Comparison of ENCODE assay signal across 24 cellular contexts in the genomic region with DNA sequence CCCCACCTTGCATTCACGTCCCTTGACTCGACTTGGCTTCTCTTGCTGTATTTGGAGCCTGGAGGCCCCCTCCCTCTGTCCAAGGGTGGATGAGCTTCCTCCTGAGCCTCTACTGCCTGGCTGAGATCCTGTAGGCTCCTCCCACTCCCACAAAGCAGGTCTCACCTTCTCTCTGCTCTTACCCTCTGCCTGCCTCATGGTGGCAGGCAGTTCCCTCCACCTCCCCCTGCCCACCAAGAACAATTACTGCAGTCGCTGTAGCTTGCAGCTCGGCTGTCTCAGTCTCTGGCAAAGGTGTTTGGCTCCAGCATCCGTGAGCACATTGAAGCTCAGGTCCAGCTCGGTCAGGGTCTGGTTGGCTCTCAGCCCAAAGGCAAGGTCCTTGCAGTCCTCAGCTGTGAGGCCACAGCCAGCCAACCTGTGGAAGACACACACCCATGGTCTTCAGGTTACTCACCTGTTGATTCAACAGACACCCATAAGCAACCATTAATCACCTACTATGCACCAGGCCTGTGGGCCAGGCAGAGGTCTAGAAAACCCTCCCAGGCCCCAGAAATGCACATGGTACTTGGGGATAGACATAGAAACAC. TPM values are rescaled to one million over a fixed set of nuclear protein-coding genes. Genes with fewer than 3 reads are reported as not detected.
DNase-seq lines count a peak whose midpoint lies in the region; TF ChIP-seq lines count a peak whose summit lies in the region.
"Had no signal": no experiment of that assay in that cellular context is flagged by ENCODE, and none has a peak within 500 bp of the region (broad histone marks: within the 10 kb centered on the region; RNA-seq: fewer than 3 reads in every experiment).

No MANE protein-coding gene starts in this region.

- H3K27ac ChIP-seq in endodermal cell (ENCODE audit: low read depth, low read length) (no peak overlapping the region), neuronal stem cell (replicated peaks; ENCODE audit: low read length) (no peak overlapping the region), dorsolateral prefrontal cortex (no peak overlapping the region)
- H3K27ac ChIP-seq: hepatocyte, spleen, thyroid gland had no signal

- no peak overlapping the region for H4K8ac ChIP-seq in neuronal stem cell (ENCODE audit: low read depth, low read length)

- no peak overlapping the region for H3K4me3 ChIP-seq in H7 (ENCODE audit: insufficient read depth, low read depth, low read length)
- no peak overlapping the region for H3K4me3 ChIP-seq in endodermal cell (ENCODE audit: low read length)
- no peak overlapping the region for H3K4me3 ChIP-seq in neuronal stem cell (ENCODE audit: low read length in 2 of 2)
- H3K4me3 ChIP-seq in dorsolateral prefrontal cortex: no peak overlapping the region
- H3K4me3 ChIP-seq: hepatocyte, spleen, thyroid gland had no signal

- H2BK15ac ChIP-seq in neuronal stem cell (ENCODE audit: low read length): no peak overlapping the region

- WGBS in endodermal cell (ENCODE audit: insufficient coverage in 1 of 2, insufficient read length in 1 of 2), 2 experiments: 47 to 58% methylated on average over 4 to 6 of the region's 6 CpGs
- no CpG with 5 or more reads among the region's 6 CpGs for WGBS in neuronal stem cell (ENCODE audit: extremely low coverage in 2 of 2, insufficient read length in 2 of 2, insufficient replicate concordance in 1 of 2), 2 donors

- H3K4me2 ChIP-seq in neuronal stem cell (ENCODE audit: insufficient read depth, low read length, poor library complexity, severe bottlenecking): no peak overlapping the region
- H3K4me2 ChIP-seq: hepatocyte had no signal

- H3K27me3 Mint-ChIP-seq in activated CD4-positive, alpha-beta T cell treated with anti-CD3 and anti-CD28 coated beads, Interleukin-2, amount 10 ng/mL, durations not matched to agents 7 days and 5 days: no peaks in the 10 kb centered on the region
- peaks cover 28% of the 10 kb centered on the region for H3K27me3 Mint-ChIP-seq in endodermal cell (ENCODE audit: insufficient read depth)
- H3K27me3 Mint-ChIP-seq: activated naive CD8-positive, alpha-beta T cell; naive B cell; T-helper 17 cell had no signal

- no peak overlapping the region for H3K14ac ChIP-seq in neuronal stem cell (ENCODE audit: low read length)

- peak overlapping the region; percentile 8 for H2AK5ac ChIP-seq in neuronal stem cell (ENCODE audit: low read depth, low read length)

- H3K23ac ChIP-seq in neuronal stem cell (ENCODE audit: low read depth, low read length, poor library complexity): no peak overlapping the region

- H3K36me3 Mint-ChIP-seq in activated CD4-positive, alpha-beta T cell treated with anti-CD3 and anti-CD28 coated beads, Interleukin-2, amount 10 ng/mL, durations not matched to agents 7 days and 5 days (ENCODE audit: low read depth): peaks cover 49% of the 10 kb centered on the region
- H3K36me3 Mint-ChIP-seq in endodermal cell (ENCODE audit: low read depth): no peaks in the 10 kb centered on the region

- H2BK12ac ChIP-seq in neuronal stem cell (ENCODE audit: low read length): no peak overlapping the region

- peak overlapping the region; percentile 33 for H3K27ac Mint-ChIP-seq in activated CD4-positive, alpha-beta T cell treated with anti-CD3 and anti-CD28 coated beads, Interleukin-2, amount 10 ng/mL, durations not matched to agents 7 days and 5 days
- no peak overlapping the region for H3K27ac Mint-ChIP-seq in endodermal cell

- DNase-seq in activated CD4-positive, alpha-beta T cell treated with anti-CD3 and anti-CD28 coated beads, Interleukin-2, amount 10 ng/mL, durations not matched to agents 7 days and 5 days: no peak
- DNase-seq in activated CD4-positive, alpha-beta T cell treated with anti-CD3 and anti-CD28 coated beads for 4 hours: no peak
- DNase-seq in H7 (peak; percentile 74), endodermal cell (peak; percentile 87), neuronal stem cell (ENCODE audit: low spot score) (no peak), HuH-7 (ENCODE audit: low spot score) (no peak), NCI-H1092 treated with DMSO at 0.1 percent for 48 hours (lab: John Stamatoyannopoulos, UW) (no peak), dorsolateral prefrontal cortex (no peak)
- DNase-seq: activated CD4-positive, alpha-beta T cell treated with anti-CD3 and anti-CD28 coated beads, Interleukin-2, amount 50 U/mL, for 1 hour; Calu3; effector CD4-positive, alpha-beta T cell; erythroblast; foreskin melanocyte; naive B cell; NCI-H1092; NCI-H2081; retina; spleen; stimulated activated CD4-positive, alpha-beta T cell treated with anti-CD3 and anti-CD28 coated beads, Interleukin-4, amount 100 ng/mL, for 1 hour; stimulated activated naive CD4-positive, alpha-beta T cell treated with Interleukin-2 at 50 U/mL for 16 hours; T-helper 17 cell; thyroid gland had no signal

- H4K91ac ChIP-seq in neuronal stem cell (ENCODE audit: low read depth, low read length, poor library complexity): no peak overlapping the region

- H3K4me1 ChIP-seq in endodermal cell (ENCODE audit: control insufficient read depth, insufficient read depth, low read length) (no peaks in the 10 kb centered on the region), neuronal stem cell (ENCODE audit: control insufficient read depth in 2 of 2, insufficient read depth in 1 of 2, low read depth in 1 of 2, low read length in 2 of 2) (peaks cover 0 to 5% of the 10 kb centered on the region in 2 donors)
- H3K4me1 ChIP-seq: spleen, thyroid gland had no signal

- intact Hi-C loops in dorsolateral prefrontal cortex (cut with DNase I): no loop called here

- H3K4me1 Mint-ChIP-seq in activated CD4-positive, alpha-beta T cell treated with anti-CD3 and anti-CD28 coated beads, Interleukin-2, amount 10 ng/mL, durations not matched to agents 7 days and 5 days: no peaks in the 10 kb centered on the region
- H3K4me1 Mint-ChIP-seq in endodermal cell: peaks cover 4% of the 10 kb centered on the region

- no peak overlapping the region for H3K4me3 Mint-ChIP-seq in activated CD4-positive, alpha-beta T cell treated with anti-CD3 and anti-CD28 coated beads, Interleukin-2, amount 10 ng/mL, durations not matched to agents 7 days and 5 days
- H3K4me3 Mint-ChIP-seq in endodermal cell: no peak overlapping the region
- H3K4me3 Mint-ChIP-seq: activated naive CD8-positive, alpha-beta T cell; naive B cell had no signal

- no peaks in the 10 kb centered on the region for H3K9me3 ChIP-seq in endodermal cell (ENCODE audit: control insufficient read depth, low read length)
- no peaks in the 10 kb centered on the region for H3K9me3 ChIP-seq in neuronal stem cell (replicated peaks in 1 of 2; ENCODE audit: control insufficient read depth in 2 of 2, insufficient read depth in 1 of 2, low read depth in 1 of 2, low read length in 2 of 2)
- H3K9me3 ChIP-seq: spleen, thyroid gland had no signal

- H3K9me3 Mint-ChIP-seq in activated CD4-positive, alpha-beta T cell treated with anti-CD3 and anti-CD28 coated beads, Interleukin-2, amount 10 ng/mL, durations not matched to agents 7 days and 5 days: no peaks in the 10 kb centered on the region
- no peaks in the 10 kb centered on the region for H3K9me3 Mint-ChIP-seq in endodermal cell
- H3K9me3 Mint-ChIP-seq: naive B cell had no signal

- peak overlapping the region; percentile 73 for H3K18ac ChIP-seq in neuronal stem cell (ENCODE audit: low read length)

- H3K27me3 ChIP-seq in H7 (ENCODE audit: control insufficient read depth, insufficient read depth, low read length): no peaks in the 10 kb centered on the region
- H3K27me3 ChIP-seq in endodermal cell (ENCODE audit: control insufficient read depth, insufficient read depth, low read length, poor library complexity, severe bottlenecking): peaks cover 5% of the 10 kb centered on the region
- H3K27me3 ChIP-seq in neuronal stem cell (ENCODE audit: control insufficient read depth in 3 of 3, insufficient read depth in 3 of 3, low read depth in 1 of 3, low read length in 3 of 3): peaks cover 0 to 4% (median 0%) of the 10 kb centered on the region in 3 experiments
- no peaks in the 10 kb centered on the region for H3K27me3 ChIP-seq in dorsolateral prefrontal cortex
- H3K27me3 ChIP-seq: hepatocyte, spleen, thyroid gland had no signal

- H3K4ac ChIP-seq in neuronal stem cell (ENCODE audit: low read length): no peak overlapping the region

- POLR2A ChIA-PET in activated CD4-positive, alpha-beta T cell treated with anti-CD3 and anti-CD28 coated beads, Interleukin-2, amount 10 ng/mL, durations not matched to agents 7 days and 5 days (lab: Charles Lee): no interaction called here

- peak; percentile 65 for TF ChIP-seq CTCF in endodermal cell (conservative IDR thresholded peaks at IDR 0.05)
- no peak for TF ChIP-seq CTCF in dorsolateral prefrontal cortex (IDR thresholded peaks at IDR 0.05 in 54 of 56, conservative IDR thresholded peaks at IDR 0.05 in 2 of 56; ENCODE audit: low read depth in 1 of 56, partially characterized antibody in 56 of 56)

- no peak overlapping the region for H3K9ac ChIP-seq in endodermal cell (ENCODE audit: extremely low read depth, low read length, poor library complexity, severe bottlenecking)
- peak overlapping the region; percentile 22 for H3K9ac ChIP-seq in neuronal stem cell (ENCODE audit: low read depth, low read length, poor library complexity)

- no peak overlapping the region for H2AFZ ChIP-seq in neuronal stem cell (ENCODE audit: low read length)
- H2AFZ ChIP-seq: hepatocyte had no signal

- no peak overlapping the region for H2BK120ac ChIP-seq in neuronal stem cell (ENCODE audit: low read depth, low read length)

- CTCF ChIA-PET in activated CD4-positive, alpha-beta T cell treated with anti-CD3 and anti-CD28 coated beads, Interleukin-2, amount 10 ng/mL, durations not matched to agents 7 days and 5 days (lab: Charles Lee): no interaction called here

- H2BK5ac ChIP-seq in neuronal stem cell (ENCODE audit: low read length): no peak overlapping the region

- H3K36me3 ChIP-seq in H7 (replicated peaks; ENCODE audit: control insufficient read depth, insufficient read depth, low read length) (no peaks in the 10 kb centered on the region), endodermal cell (ENCODE audit: control insufficient read depth, insufficient read depth, low read length) (no peaks in the 10 kb centered on the region), neuronal stem cell (replicated peaks in 1 of 2; ENCODE audit: control insufficient read depth in 2 of 2, insufficient read depth in 2 of 2, low read length in 2 of 2) (no peaks in the 10 kb centered on the region)

- H3K79me1 ChIP-seq in neuronal stem cell (ENCODE audit: low read depth, low read length): no peaks in the 10 kb centered on the region

RNA-seq across cellular contexts. Expression of a gene that starts 42.6 kb away (rescaled TPM):
- 10 to 100 TPM; 81.3 to 82.5 TPM for total RNA-seq in activated CD4-positive, alpha-beta T cell treated with anti-CD3 and anti-CD28 coated beads, Interleukin-2, amount 10 ng/mL, durations not matched to agents 7 days and 5 days
- total RNA-seq in H7 (2014; rRNA removed; shearing (Covaris generic)): 2.5 and 3.2 TPM in 2 replicates
- total RNA-seq in endodermal cell (1 to 10 TPM; 3.6 to 5.4 TPM), dorsolateral prefrontal cortex (100 to 1,000 TPM in 119 of 120 experiments, 10 to 100 TPM in 1; 96.8 to 322 (median 204) TPM)
- 141 TPM for polyA plus RNA-seq in endodermal cell (2013, experiment 1 of 2)
- 156 TPM for polyA plus RNA-seq in endodermal cell (2013, experiment 2 of 2)
- polyA plus RNA-seq in neuronal stem cell (2013, experiment 1 of 2): 76.9 TPM
- 73.7 TPM for polyA plus RNA-seq in neuronal stem cell (2013, experiment 2 of 2)

RNA-seq across cellular contexts. Expression of a gene that starts 55.3 kb away (rescaled TPM):
- 10 to 100 TPM; 33.1 to 39.8 TPM for total RNA-seq in activated CD4-positive, alpha-beta T cell treated with anti-CD3 and anti-CD28 coated beads, Interleukin-2, amount 10 ng/mL, durations not matched to agents 7 days and 5 days
- 21.5 and 29.9 TPM in 2 replicates for total RNA-seq in H7 (2014; rRNA removed; shearing (Covaris generic))
- total RNA-seq in endodermal cell (10 to 100 TPM; 27.1 to 28.9 TPM), dorsolateral prefrontal cortex (10 to 100 TPM in 113 of 120 experiments, 1 to 10 TPM in 7; 8.2 to 24.0 (median 13.7) TPM)
- polyA plus RNA-seq in endodermal cell (2013, experiment 1 of 2): 34.3 TPM
- 31.9 TPM for polyA plus RNA-seq in endodermal cell (2013, experiment 2 of 2)
- polyA plus RNA-seq in neuronal stem cell (2013, experiment 1 of 2): 24.0 TPM
- 25.1 TPM for polyA plus RNA-seq in neuronal stem cell (2013, experiment 2 of 2)

RNA-seq across cellular contexts. Expression of a gene that starts 55.7 kb away (rescaled TPM):
- total RNA-seq in activated CD4-positive, alpha-beta T cell treated with anti-CD3 and anti-CD28 coated beads, Interleukin-2, amount 10 ng/mL, durations not matched to agents 7 days and 5 days: 10 to 100 TPM; 70.3 to 85.1 TPM
- 24.5 and 27.6 TPM in 2 replicates for total RNA-seq in H7 (2014; rRNA removed; shearing (Covaris generic))
- total RNA-seq in endodermal cell: 10 to 100 TPM; 68.0 to 75.1 TPM
- polyA plus RNA-seq in endodermal cell (2013, experiment 1 of 2): 57.8 TPM
- 52.0 TPM for polyA plus RNA-seq in endodermal cell (2013, experiment 2 of 2)
- 19.3 TPM for polyA plus RNA-seq in neuronal stem cell (2013, experiment 1 of 2)
- 21.1 TPM for polyA plus RNA-seq in neuronal stem cell (2013, experiment 2 of 2)
- 10 to 100 TPM; 17.7 to 50.8 (median 30.9) TPM for total RNA-seq in dorsolateral prefrontal cortex

Comparison
In these comparisons a context has a peak if more than half of its experiments do, and no peak if none do; other contexts are left out.
1. DNase-seq: peak in H7 (single experiment) and endodermal cell (single experiment); none in activated CD4-positive, alpha-beta T cell treated with anti-CD3 and anti-CD28 coated beads, Interleukin-2, amount 10 ng/mL, durations not matched to agents 7 days and 5 days (single experiment), activated CD4-positive, alpha-beta T cell treated with anti-CD3 and anti-CD28 coated beads for 4 hours (0 of 2), neuronal stem cell (single experiment), HuH-7 (single experiment), NCI-H1092 treated with DMSO at 0.1 percent for 48 hours (single experiment) and dorsolateral prefrontal cortex (0 of 10).
2. RNA of a gene that starts 42.6 kb away (total RNA-seq): 96.8 to 322 TPM in dorsolateral prefrontal cortex and 81.3 to 82.5 TPM in activated CD4-positive, alpha-beta T cell treated with anti-CD3 and anti-CD28 coated beads, Interleukin-2, amount 10 ng/mL, durations not matched to agents 7 days and 5 days; 3.6 to 5.4 TPM in endodermal cell and 2.5 to 3.2 TPM in H7; every median in the first group is over 10 times any median in the second.